Comparison of ENCODE assay signal across 8 cellular contexts in genomic region chr4:930827-931193, GRCh38. TPM values are rescaled to one million over a fixed set of nuclear protein-coding genes. Genes with fewer than 3 reads are reported as not detected.
DNase-seq lines count a peak whose midpoint lies in the region; ATAC-seq, FAIRE-seq and TF ChIP-seq lines count a peak whose summit lies in the region.

No MANE protein-coding gene starts in this region.

- POLR2A ChIA-PET in BJ (lab: Charles Lee) = interaction anchor here (0.5 kb wide), 1 partner anchor 203 kb away, joined by 5 read pairs; no protein-coding TSS in a partner anchor
- POLR2A ChIA-PET in naive thymus-derived CD8-positive, alpha-beta T cell (lab: Charles Lee) = interaction anchor here (1.2 to 2.9 kb wide), 4 partner anchors 9 to 594 kb away, joined by 3 to 11 read pairs (median 6); partner anchors contain the start of gene IDUA

- 0 out of 2 replicates have a peak, but pooled peaks cover 3% of the 10 kb centered on the region for H3K36me3 ChIP-seq in BJ (ENCODE audit: control insufficient read depth, insufficient read depth, low read length)
- H3K36me3 ChIP-seq in KOPT-K1 (ENCODE audit: insufficient read depth, low read length) = no peaks in the 10 kb centered on the region

- peak overlapping the region; percentile 92 to 98 (median 94) for H3K4me3 Mint-ChIP-seq in naive thymus-derived CD8-positive, alpha-beta T cell

- no peaks in the 10 kb centered on the region for H3K27me3 ChIP-seq in BJ (ENCODE audit: control insufficient read depth, insufficient read depth, low read length)

- FAIRE-seq in GM19239 (lab: Jason Lieb, UNC) (no peak), GM12892 (lab: Jason Lieb, UNC) (no peak)

- no peak for TF ChIP-seq CTCF in BJ (IDR thresholded peaks at IDR 0.05; ENCODE audit: insufficient read depth, low read depth, low read length)
- no peak for TF ChIP-seq CTCF in coronary artery (IDR thresholded peaks at IDR 0.05)
- TF ChIP-seq CTCF in omental fat pad (IDR thresholded peaks at IDR 0.05) = no peak

- peaks cover 0 to 2% (median 0%) of the 10 kb centered on the region in 3 donors for H3K36me3 Mint-ChIP-seq in naive thymus-derived CD8-positive, alpha-beta T cell

- no peak for ATAC-seq in naive thymus-derived CD8-positive, alpha-beta T cell
- no peak for ATAC-seq in omental fat pad (ENCODE audit: low FRiP score)

- peak overlapping the region; percentile 88 to 99 (median 96) for H3K27ac Mint-ChIP-seq in naive thymus-derived CD8-positive, alpha-beta T cell

- CTCF ChIA-PET in BJ (lab: Yijun Ruan, JAX) = interaction anchor here (1.3 to 1.8 kb wide), 4 partner anchors 9 to 189 kb away, joined by 3 to 5 read pairs (median 4); partner anchors contain the start of gene IDUA

- H3K4me3 ChIP-seq in BJ (ENCODE audit: low read depth, low read length) (peak overlapping the region; percentile 100), coronary artery (peak overlapping the region; percentile 92)

- no peaks in the 10 kb centered on the region for H3K9me3 Mint-ChIP-seq in naive thymus-derived CD8-positive, alpha-beta T cell

- H3K4me1 Mint-ChIP-seq in naive thymus-derived CD8-positive, alpha-beta T cell = peaks cover 30 to 82% (median 58%) of the 10 kb centered on the region in 4 donors

- no peak for TF ChIP-seq POLR2A in GM12892 (IDR thresholded peaks at IDR 0.05; ENCODE audit: low read depth, low read length)

- no peak for DNase-seq in BJ (ENCODE audit: low read depth)
- DNase-seq in coronary artery (ENCODE audit: low spot score) = no peak
- no peak for DNase-seq in naive thymus-derived CD8-positive, alpha-beta T cell
- DNase-seq in GM19239 (ENCODE audit: insufficient read length, low spot score) = no peak
- DNase-seq in kidney tubule cell (ENCODE audit: low spot score) = no peak
- no peak for DNase-seq in GM12892 (ENCODE audit: insufficient read length)
- no peak for DNase-seq in omental fat pad (ENCODE audit: low spot score)

- H3K27ac ChIP-seq in KOPT-K1 (ENCODE audit: low read depth, low read length, poor library complexity, severe bottlenecking) (peak overlapping the region; percentile 85), coronary artery (peak overlapping the region in 1 of 2 donors; percentile 2)

- no peaks in the 10 kb centered on the region for H3K9me3 ChIP-seq in KOPT-K1 (ENCODE audit: insufficient read depth, low read length, poor library complexity, severe bottlenecking)

- H3K27me3 Mint-ChIP-seq in naive thymus-derived CD8-positive, alpha-beta T cell = peaks cover 0 to 5% (median 0%) of the 10 kb centered on the region in 5 donors

RNA-seq across cellular contexts. Expression of gene GAK, which starts 1.3 kb away (rescaled TPM):
- 20.0 and 26.3 TPM in 2 replicates for polyA plus RNA-seq in BJ (2011; rRNA removed)
- polyA minus RNA-seq in BJ (2011; rRNA and poly(A)+ RNA removed) = 31.9 and 38.3 TPM in 2 replicates
- total RNA-seq in naive thymus-derived CD8-positive, alpha-beta T cell = 100 to 1,000 TPM; 162 to 164 TPM
- polyA plus RNA-seq in naive thymus-derived CD8-positive, alpha-beta T cell = 10 to 100 TPM; 45.0 to 71.0 (median 57.6) TPM
- polyA plus RNA-seq in GM12892 (2012; ENCODE audit: missing spikeins) = 35.2 TPM
- total RNA-seq in omental fat pad = 100 to 1,000 TPM in 2 of 4 donors, 10 to 100 TPM in 2; 62.3 to 126 (median 85.4) TPM

RNA-seq across cellular contexts. Expression of gene TMEM175, which starts 1.4 kb away (rescaled TPM):
- 44.7 and 77.8 TPM in 2 replicates for polyA plus RNA-seq in BJ (2011; rRNA removed)
- 27.8 and 31.3 TPM in 2 replicates for polyA minus RNA-seq in BJ (2011; rRNA and poly(A)+ RNA removed)
- 10 to 100 TPM; 65.6 to 72.9 TPM for total RNA-seq in naive thymus-derived CD8-positive, alpha-beta T cell
- polyA plus RNA-seq in naive thymus-derived CD8-positive, alpha-beta T cell = 10 to 100 TPM in 2 of 3 donors, 1 to 10 TPM in 1; 6.4 to 14.7 (median 11.5) TPM
- 12.8 TPM for polyA plus RNA-seq in GM12892 (2012; ENCODE audit: missing spikeins)
- total RNA-seq in omental fat pad = 10 to 100 TPM; 21.9 to 35.3 (median 23.1) TPM

RNA-seq across cellular contexts. Expression of gene DGKQ, which starts 42.6 kb away (rescaled TPM):
- 3.7 and 6.5 TPM in 2 replicates for polyA plus RNA-seq in BJ (2011; rRNA removed)
- 3.8 and 4.3 TPM in 2 replicates for polyA minus RNA-seq in BJ (2011; rRNA and poly(A)+ RNA removed)
- 10 to 100 TPM; 37.4 to 39.9 TPM for total RNA-seq in naive thymus-derived CD8-positive, alpha-beta T cell
- polyA plus RNA-seq in naive thymus-derived CD8-positive, alpha-beta T cell = 10 to 100 TPM in 2 of 3 donors, 1 to 10 TPM in 1; 2.2 to 17.3 (median 10.0) TPM
- 1.3 TPM for polyA plus RNA-seq in GM12892 (2012; ENCODE audit: missing spikeins)
- total RNA-seq in omental fat pad = 10 to 100 TPM in 1 of 4 donors, 1 to 10 TPM in 3; 4.8 to 10.2 (median 8.1) TPM

RNA-seq across cellular contexts. Expression of gene IDUA, which starts 56.0 kb away (rescaled TPM):
- polyA plus RNA-seq in BJ (2011; rRNA removed) = 7.5 and 13.2 TPM in 2 replicates
- 3.5 and 5.6 TPM in 2 replicates for polyA minus RNA-seq in BJ (2011; rRNA and poly(A)+ RNA removed)
- 10 to 100 TPM; 74.8 to 79.1 TPM for total RNA-seq in naive thymus-derived CD8-positive, alpha-beta T cell
- 10 to 100 TPM in 1 of 3 donors, 1 to 10 TPM in 2; 6.5 to 15.4 (median 9.6) TPM for polyA plus RNA-seq in naive thymus-derived CD8-positive, alpha-beta T cell
- 1.4 TPM for polyA plus RNA-seq in GM12892 (2012; ENCODE audit: missing spikeins)
- total RNA-seq in omental fat pad = 10 to 100 TPM; 15.5 to 32.2 (median 16.9) TPM
